ENCODE assay signal across 9 cellular contexts in the genomic region with DNA sequence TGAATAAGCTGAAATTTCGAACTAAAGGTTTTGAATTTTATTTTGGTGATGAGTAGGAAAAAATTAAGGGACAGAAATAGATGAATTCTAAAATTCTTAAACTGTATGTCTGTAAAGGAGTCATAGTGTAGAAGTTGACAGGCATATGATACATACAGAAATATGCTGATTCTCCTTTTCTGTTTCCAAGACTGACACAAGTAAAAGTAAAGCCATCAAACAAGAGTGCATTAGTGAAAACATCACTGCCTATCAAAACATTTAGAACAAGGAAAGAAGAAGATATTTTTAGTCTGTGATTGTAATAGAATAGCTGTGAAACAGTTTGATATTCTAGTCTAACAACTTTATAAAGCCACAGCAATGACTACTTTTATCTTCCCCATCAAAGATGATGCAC.
"Had no signal": no experiment of that assay in that cellular context is flagged by ENCODE, and none has a peak within 500 bp of the region (broad histone marks: within the 10 kb centered on the region; RNA-seq: fewer than 3 reads in every experiment).

No MANE protein-coding gene starts in this region.

- H3K4me3 ChIP-seq: GM23248, HAP-1 had no signal

- H3K4me1 ChIP-seq: HAP-1 had no signal

- H3K9me3 ChIP-seq: HAP-1 had no signal

- H3K4me3 Mint-ChIP-seq: HFFc6, IgD-negative memory B cell had no signal

- H3K9ac ChIP-seq: GM23248 had no signal

- H3K27me3 Mint-ChIP-seq: IgD-negative memory B cell had no signal

- ATAC-seq: HCT116, HepG2 had no signal

- H3K27ac Mint-ChIP-seq: HFFc6, IgD-negative memory B cell had no signal

- DNase-seq: GM23248, GOT3, H7, HFFc6 had no signal

- H3K36me3 Mint-ChIP-seq: IgD-negative memory B cell had no signal

- H3K36me3 ChIP-seq: HAP-1 had no signal

- H3K27ac ChIP-seq: GM23248, HL-60 had no signal

- H3K4me1 Mint-ChIP-seq: IgD-negative memory B cell had no signal

- H2AFZ ChIP-seq: GM23248 had no signal
